In genomic region chr7:127177156-127177555, GRCh38 we compare ENCODE assay signal across 20 cellular contexts.
"Had no signal": no experiment of that assay in that cellular context is flagged by ENCODE, and none has a peak within 500 bp of the region (broad histone marks: within the 10 kb centered on the region; RNA-seq: fewer than 3 reads in every experiment).

No MANE protein-coding gene starts in this region.

- H3K4me3 ChIP-seq: Peyer's patch, SJCRH30 had no signal

- H3K9me3 ChIP-seq: Peyer's patch, SJCRH30, SK-N-SH had no signal

- H3K9ac ChIP-seq: SK-N-SH had no signal

- H3K4me2 ChIP-seq: SK-N-SH had no signal

- H3K27ac ChIP-seq: brain microvascular endothelial cell, Peyer's patch, RWPE1, SJCRH30, WERI-Rb-1 had no signal

- ATAC-seq: activated CD4-positive, alpha-beta T cell treated with anti-CD3 and anti-CD28 coated beads for 36 hours; activated T-cell treated with anti-CD3 and anti-CD28 coated beads, Interleukin-2, amount 50 U/mL, for 72 hours had no signal

- H3K36me3 ChIP-seq: brain microvascular endothelial cell, Peyer's patch, SJCRH30, WERI-Rb-1 had no signal

- H3K27me3 ChIP-seq: brain microvascular endothelial cell, Peyer's patch, SJCRH30 had no signal

- DNase-seq: activated CD4-positive, alpha-beta memory T cell treated with anti-CD3 and anti-CD28 coated beads, Interleukin-2, amount 10 ng/mL, durations not matched to agents 7 days and 5 days; activated CD4-positive, alpha-beta T cell treated with anti-CD3 and anti-CD28 coated beads for 36 hours; activated CD4-positive, alpha-beta T cell treated with anti-CD3 and anti-CD28 coated beads, Interleukin-2, amount 50 U/mL, for 1 hour; activated gamma-delta T cell treated with Interleukin-2 at 50 U/mL for 16 hours; activated naive CD4-positive, alpha-beta T cell treated with anti-CD3 and anti-CD28 coated beads, Interleukin-2, amount 10 ng/mL, durations not matched to agents 7 days and 5 days; activated naive CD8-positive, alpha-beta T cell treated with anti-CD3 and anti-CD28 coated beads for 36 hours; activated T-cell treated with anti-CD3 and anti-CD28 coated beads for 4 hours; activated T-cell treated with anti-CD3 and anti-CD28 coated beads, Interleukin-2, amount 50 U/mL, for 72 hours; brain microvascular endothelial cell; Karpas-422; NCI-H2029 treated with DMSO at 0.1 percent for 48 hours; NCI-H345; NCI-H510A; Peyer's patch; Right ventricle myocardium superior; SJCRH30; SK-N-SH; T-helper 1 cell; WERI-Rb-1 had no signal

- H3K4me1 ChIP-seq: Peyer's patch, SJCRH30 had no signal
